ENCODE assay signal across 21 cellular contexts in the genomic region with DNA sequence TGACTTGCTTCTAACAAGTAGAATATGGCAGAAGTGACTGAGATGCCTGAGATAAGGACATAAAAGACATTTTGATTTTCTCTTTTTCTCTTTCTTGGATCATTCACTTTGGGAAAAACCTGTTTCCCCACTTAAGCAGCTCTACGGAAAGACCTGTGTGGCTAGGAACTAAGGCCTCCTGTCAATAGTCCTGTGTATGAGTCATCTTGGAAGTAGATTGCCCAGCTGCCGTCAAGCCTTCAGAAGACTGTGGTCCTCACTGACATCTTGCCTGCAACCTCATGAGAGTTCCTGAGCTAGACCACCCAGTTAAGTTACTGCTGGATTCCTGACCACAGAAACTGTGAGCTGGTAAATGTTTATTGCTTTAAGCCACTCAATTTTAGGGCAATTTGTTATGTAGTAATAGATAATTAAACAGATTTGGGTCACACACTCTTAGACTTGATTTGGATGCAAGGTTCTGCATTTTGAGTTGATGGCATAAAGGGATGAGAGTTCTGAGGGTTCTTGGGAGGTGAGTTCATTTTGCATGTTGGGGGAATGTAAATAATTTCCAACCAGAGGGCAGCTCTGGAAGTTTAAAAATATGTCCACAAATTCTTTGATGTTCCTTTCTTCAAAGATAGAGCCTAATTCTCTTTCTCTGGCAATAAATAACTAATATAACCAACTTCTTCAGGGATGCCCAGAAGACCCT.
DNase-seq lines count a peak whose midpoint lies in the region; ATAC-seq and TF ChIP-seq lines count a peak whose summit lies in the region.
"Had no signal": no experiment of that assay in that cellular context is flagged by ENCODE, and none has a peak within 500 bp of the region (broad histone marks: within the 10 kb centered on the region; RNA-seq: fewer than 3 reads in every experiment).

No MANE protein-coding gene starts in this region.

- no peaks in the 10 kb centered on the region for H3K27me3 ChIP-seq in stomach
- H3K27me3 ChIP-seq: gastrocnemius medialis had no signal

- WGBS in stomach, 5 donors = 23 to 61% (median 47%) methylated on average over 2 of the region's 2 CpGs

- intact Hi-C loops in stomach (cut with DNase I; ENCODE audit: low total_unique reads) = no loop called here

- TF ChIP-seq EP300 in stomach (IDR thresholded peaks at IDR 0.05) = no peak

- no peaks in the 10 kb centered on the region for H3K36me3 ChIP-seq in stomach
- H3K36me3 ChIP-seq: gastrocnemius medialis, HAP-1, WERI-Rb-1 had no signal

- H3K4me3 ChIP-seq in stomach = no peak overlapping the region
- H3K4me3 ChIP-seq: gastrocnemius medialis, HAP-1 had no signal

- no peak for TF ChIP-seq CTCF in stomach (IDR thresholded peaks at IDR 0.05)

- H3K36me3 Mint-ChIP-seq in activated naive CD4-positive, alpha-beta T cell treated with anti-CD3 and anti-CD28 coated beads, Interleukin-2, amount 10 ng/mL, durations not matched to agents 7 days and 5 days = no peaks in the 10 kb centered on the region
- H3K36me3 Mint-ChIP-seq: activated naive CD8-positive, alpha-beta T cell had no signal

- CTCF ChIA-PET in activated naive CD4-positive, alpha-beta T cell treated with anti-CD3 and anti-CD28 coated beads, Interleukin-2, amount 10 ng/mL, durations not matched to agents 7 days and 5 days (lab: Charles Lee) = no interaction called here

- H3K4me1 ChIP-seq in stomach = no peaks in the 10 kb centered on the region
- H3K4me1 ChIP-seq: gastrocnemius medialis, HAP-1 had no signal

- H3K9me3 ChIP-seq in stomach = no peaks in the 10 kb centered on the region
- H3K9me3 ChIP-seq: gastrocnemius medialis, HAP-1, SK-N-SH had no signal

- H3K27ac ChIP-seq in stomach = no peak overlapping the region
- H3K27ac ChIP-seq: gastrocnemius medialis, WERI-Rb-1 had no signal

- peak; percentile 28 for DNase-seq in LoVo (ENCODE audit: low spot score)
- DNase-seq in stomach = peak; percentile 35
- DNase-seq in NCI-H446 treated with DMSO at 0.1 percent for 48 hours (lab: John Stamatoyannopoulos, UW) = no peak
- DNase-seq in amygdala (lab: John Stamatoyannopoulos, UW) = no peak
- DNase-seq in activated naive CD4-positive, alpha-beta T cell treated with anti-CD3 and anti-CD28 coated beads, Interleukin-2, amount 10 ng/mL, durations not matched to agents 7 days and 5 days = no peak
- DNase-seq: CD4-positive, alpha-beta T cell; gastrocnemius medialis; KBM-7; kidney; NCI-H187 treated with DMSO at 0.1 percent for 48 hours; NCI-H774; nucleus accumbens; SK-N-SH; stimulated activated CD4-positive, alpha-beta T cell treated with anti-CD3 and anti-CD28 coated beads, Interleukin-2, amount 100 ng/mL, for 48 hours; stimulated activated naive CD4-positive, alpha-beta T cell; WERI-Rb-1 had no signal

- peak; percentile 62 for ATAC-seq in GM19397 (IDR thresholded peaks at IDR 0.05; ENCODE audit: unreplicated experiment)
- ATAC-seq in esophagus mucosa = peak; percentile 83
- ATAC-seq: gastrocnemius medialis had no signal

- no peak overlapping the region for H3K4me3 Mint-ChIP-seq in activated naive CD4-positive, alpha-beta T cell treated with anti-CD3 and anti-CD28 coated beads, Interleukin-2, amount 10 ng/mL, durations not matched to agents 7 days and 5 days
- H3K4me3 Mint-ChIP-seq: activated naive CD8-positive, alpha-beta T cell; CD4-positive, alpha-beta T cell; T-helper 2 cell treated with Interferon-gamma antibody and Interleukin-4, amounts not matched to agents 5 μg/mL and 100 μg/mL, for 36 hours had no signal

- TF ChIP-seq POLR2A in stomach (IDR thresholded peaks at IDR 0.05) = no peak

- no peaks in the 10 kb centered on the region for H3K9me3 Mint-ChIP-seq in activated naive CD4-positive, alpha-beta T cell treated with anti-CD3 and anti-CD28 coated beads, Interleukin-2, amount 10 ng/mL, durations not matched to agents 7 days and 5 days
- H3K9me3 Mint-ChIP-seq: CD4-positive, alpha-beta T cell; T-helper 2 cell treated with Interferon-gamma antibody and Interleukin-4, amounts not matched to agents 5 μg/mL and 100 μg/mL, for 36 hours had no signal

- no peaks in the 10 kb centered on the region for H3K27me3 Mint-ChIP-seq in activated naive CD4-positive, alpha-beta T cell treated with anti-CD3 and anti-CD28 coated beads, Interleukin-2, amount 10 ng/mL, durations not matched to agents 7 days and 5 days

- H3K4me1 Mint-ChIP-seq in activated naive CD4-positive, alpha-beta T cell treated with anti-CD3 and anti-CD28 coated beads, Interleukin-2, amount 10 ng/mL, durations not matched to agents 7 days and 5 days = no peaks in the 10 kb centered on the region

- H3K27ac Mint-ChIP-seq in activated naive CD4-positive, alpha-beta T cell treated with anti-CD3 and anti-CD28 coated beads, Interleukin-2, amount 10 ng/mL, durations not matched to agents 7 days and 5 days = no peak overlapping the region
- H3K27ac Mint-ChIP-seq: activated naive CD8-positive, alpha-beta T cell; CD4-positive, alpha-beta T cell; T-helper 2 cell treated with Interferon-gamma antibody and Interleukin-4, amounts not matched to agents 5 μg/mL and 100 μg/mL, for 36 hours had no signal

Comparison
In these comparisons a context has a peak if more than half of its experiments do, and no peak if none do; other contexts are left out.
1. DNase-seq: peak in LoVo (single experiment) and stomach (single experiment); none in NCI-H446 treated with DMSO at 0.1 percent for 48 hours (single experiment), amygdala (0 of 56) and activated naive CD4-positive, alpha-beta T cell treated with anti-CD3 and anti-CD28 coated beads, Interleukin-2, amount 10 ng/mL, durations not matched to agents 7 days and 5 days (single experiment).